Comparison of ENCODE assay signal across 10 cellular contexts in genomic region chr6:89847513-89847912, GRCh38. TPM values are rescaled to one million over a fixed set of nuclear protein-coding genes. Genes with fewer than 3 reads are reported as not detected.
"Had no signal": no experiment of that assay in that cellular context is flagged by ENCODE, and none has a peak within 500 bp of the region (broad histone marks: within the 10 kb centered on the region; RNA-seq: fewer than 3 reads in every experiment).

No MANE protein-coding gene starts in this region.

RNA-seq across cellular contexts. Expression of gene GJA10, which starts 46.8 kb away (rescaled TPM):
- total RNA-seq: activated B cell treated with CpG ODN at 0.5 μM for 24 hours; activated CD4-positive, alpha-beta memory T cell treated with anti-CD3 and anti-CD28 coated beads for 36 hours; activated CD4-positive, alpha-beta T cell treated with anti-CD3 and anti-CD28 coated beads for 36 hours; activated CD4-positive, alpha-beta T cell treated with anti-CD3 and anti-CD28 coated beads, Interleukin-2, amount 10 ng/mL, durations not matched to agents 24 days and 14 days; activated CD4-positive, alpha-beta T cell treated with anti-CD3 and anti-CD28 coated beads, Interleukin-2, amount 10 ng/mL, durations not matched to agents 7 days and 5 days; activated CD8-positive, alpha-beta memory T cell treated with anti-CD3 and anti-CD28 coated beads for 36 hours; activated CD8-positive, alpha-beta T cell treated with anti-CD3 and anti-CD28 coated beads for 36 hours; activated CD8-positive, alpha-beta T cell treated with anti-CD3 and anti-CD28 coated beads, Interleukin-2, amount 10 ng/mL, durations not matched to agents 7 days and 5 days; T-helper 17 cell; WTC11 had no signal
